22 cellular contexts compared by ENCODE assay signal in the genomic region with DNA sequence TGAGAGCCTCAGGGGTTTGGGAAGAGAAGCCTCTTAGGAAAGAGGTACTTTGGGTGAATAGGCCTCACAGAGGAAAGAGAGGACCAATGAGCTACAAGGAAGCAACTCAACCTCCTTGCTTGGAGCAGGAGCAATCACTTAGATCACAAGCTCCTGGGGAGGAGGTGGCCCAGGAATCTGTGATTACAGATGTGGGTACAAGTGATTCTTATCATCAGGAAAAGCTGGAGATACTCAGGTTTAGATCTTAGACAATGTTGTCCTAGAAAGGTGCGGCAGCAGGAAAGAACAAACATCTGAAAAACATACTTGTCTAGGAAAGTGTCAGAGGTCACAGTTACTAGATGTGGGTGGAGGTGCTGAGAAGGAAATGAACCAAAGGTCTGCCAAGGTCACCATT. TPM values are rescaled to one million over a fixed set of nuclear protein-coding genes. Genes with fewer than 3 reads are reported as not detected.
DNase-seq lines count a peak whose midpoint lies in the region; ATAC-seq and TF ChIP-seq lines count a peak whose summit lies in the region.
"Had no signal": no experiment of that assay in that cellular context is flagged by ENCODE, and none has a peak within 500 bp of the region (broad histone marks: within the 10 kb centered on the region; RNA-seq: fewer than 3 reads in every experiment).

No MANE protein-coding gene starts in this region.

- no peaks in the 10 kb centered on the region for H3K27me3 Mint-ChIP-seq in activated naive CD8-positive, alpha-beta T cell
- H3K27me3 Mint-ChIP-seq in activated naive CD8-positive, alpha-beta T cell treated with anti-CD3 and anti-CD28 coated beads, Interleukin-2, amount 50 U/mL, for 24 hours: no peaks in the 10 kb centered on the region
- no peaks in the 10 kb centered on the region for H3K27me3 Mint-ChIP-seq in effector memory CD8-positive, alpha-beta T cell
- H3K27me3 Mint-ChIP-seq in nephron progenitor cell (ENCODE audit: low read depth, poor library complexity): peaks cover 2% of the 10 kb centered on the region

- peak overlapping the region; percentile 81 for H3K27ac Mint-ChIP-seq in activated naive CD8-positive, alpha-beta T cell
- no peak overlapping the region for H3K27ac Mint-ChIP-seq in activated naive CD8-positive, alpha-beta T cell treated with anti-CD3 and anti-CD28 coated beads, Interleukin-2, amount 50 U/mL, for 24 hours
- peak overlapping the region; percentile 66 to 78 for H3K27ac Mint-ChIP-seq in effector memory CD8-positive, alpha-beta T cell
- peak overlapping the region; percentile 39 for H3K27ac Mint-ChIP-seq in nephron progenitor cell

- no peaks in the 10 kb centered on the region for H3K9me3 Mint-ChIP-seq in activated naive CD8-positive, alpha-beta T cell (ENCODE audit: low read depth)
- no peaks in the 10 kb centered on the region for H3K9me3 Mint-ChIP-seq in activated naive CD8-positive, alpha-beta T cell treated with anti-CD3 and anti-CD28 coated beads, Interleukin-2, amount 50 U/mL, for 24 hours
- no peaks in the 10 kb centered on the region for H3K9me3 Mint-ChIP-seq in effector memory CD8-positive, alpha-beta T cell
- no peaks in the 10 kb centered on the region for H3K9me3 Mint-ChIP-seq in nephron progenitor cell

- H3K36me3 ChIP-seq in upper lobe of right lung: no peaks in the 10 kb centered on the region

- TF ChIP-seq CTCF in nephron progenitor cell (IDR thresholded peaks at IDR 0.05) (no peak), upper lobe of right lung (IDR thresholded peaks at IDR 0.05) (no peak)

- H3K36me3 Mint-ChIP-seq in activated naive CD8-positive, alpha-beta T cell: peaks cover 13% of the 10 kb centered on the region
- peaks cover 10% of the 10 kb centered on the region for H3K36me3 Mint-ChIP-seq in activated naive CD8-positive, alpha-beta T cell treated with anti-CD3 and anti-CD28 coated beads, Interleukin-2, amount 50 U/mL, for 24 hours (ENCODE audit: low read depth)
- peaks cover 6% of the 10 kb centered on the region for H3K36me3 Mint-ChIP-seq in effector memory CD8-positive, alpha-beta T cell (ENCODE audit: insufficient read depth)
- peaks cover 22% of the 10 kb centered on the region for H3K36me3 Mint-ChIP-seq in nephron progenitor cell (ENCODE audit: low read depth)

- in situ Hi-C loops in KBM-7 (cut with MboI; ENCODE audit: low pct_unique_long_range_greater_than_20kb, low sequenced_read_pairs): loop anchor here (10.0 kb wide), 1 partner anchor 74 kb away; no protein-coding TSS in a partner anchor

- intact Hi-C loops in upper lobe of right lung (cut with DNase I): no loop called here

- no peak for DNase-seq in activated naive CD8-positive, alpha-beta T cell treated with anti-CD3 and anti-CD28 coated beads, Interleukin-2, amount 50 U/mL, for 24 hours
- DNase-seq in effector memory CD8-positive, alpha-beta T cell: no peak
- DNase-seq in nephron progenitor cell (no peak), upper lobe of right lung (no peak), SIG-M5 treated with dmso at 0.1 percent for 504 hours (lab: John Stamatoyannopoulos, UW; ENCODE audit: unreplicated experiment) (no peak), KBM-7 (no peak)
- DNase-seq: GF-D8, IMR-90, Kasumi-1, MV-4-11, NCI-H1417 treated with DMSO at 0.1 percent for 48 hours, NCI-H1930, NCI-H446 treated with DMSO at 0.1 percent for 48 hours, NCI-H748 treated with DMSO at 0.1 percent for 48 hours, RPMI8226 had no signal

- no peak for ATAC-seq in activated naive CD8-positive, alpha-beta T cell treated with anti-CD3 and anti-CD28 coated beads, Interleukin-2, amount 50 U/mL, for 24 hours
- ATAC-seq in effector memory CD8-positive, alpha-beta T cell (replicated peaks): no peak
- peak; percentile 24 for ATAC-seq in upper lobe of right lung
- no peak for ATAC-seq in HG03469 (IDR thresholded peaks at IDR 0.05; ENCODE audit: unreplicated experiment)
- ATAC-seq: A549 had no signal

- peaks cover 5% of the 10 kb centered on the region for H3K4me1 ChIP-seq in upper lobe of right lung
- H3K4me1 ChIP-seq: HAP-1 had no signal

- H3K4me1 Mint-ChIP-seq in activated naive CD8-positive, alpha-beta T cell (ENCODE audit: low read depth): peaks cover 62% of the 10 kb centered on the region
- peaks cover 37% of the 10 kb centered on the region for H3K4me1 Mint-ChIP-seq in activated naive CD8-positive, alpha-beta T cell treated with anti-CD3 and anti-CD28 coated beads, Interleukin-2, amount 50 U/mL, for 24 hours
- H3K4me1 Mint-ChIP-seq in effector memory CD8-positive, alpha-beta T cell (ENCODE audit: low read depth in 2 of 2): peaks cover 32 to 48% of the 10 kb centered on the region in 2 donors
- peaks cover 21% of the 10 kb centered on the region for H3K4me1 Mint-ChIP-seq in nephron progenitor cell

- H3K4me3 Mint-ChIP-seq in activated naive CD8-positive, alpha-beta T cell: no peak overlapping the region
- no peak overlapping the region for H3K4me3 Mint-ChIP-seq in activated naive CD8-positive, alpha-beta T cell treated with anti-CD3 and anti-CD28 coated beads, Interleukin-2, amount 50 U/mL, for 24 hours
- H3K4me3 Mint-ChIP-seq in effector memory CD8-positive, alpha-beta T cell: no peak overlapping the region
- H3K4me3 Mint-ChIP-seq in nephron progenitor cell: no peak overlapping the region

- no peak overlapping the region for H3K27ac ChIP-seq in upper lobe of right lung
- H3K27ac ChIP-seq: A549; BLaER1 treated with 17β-estradiol and CSF1 and Interleukin-3, amounts not matched to agents 10 nM and 100 nM had no signal

- no peak overlapping the region for H3K4me3 ChIP-seq in upper lobe of right lung
- H3K4me3 ChIP-seq: A549; BLaER1 treated with 17β-estradiol and CSF1 and Interleukin-3, amounts not matched to agents 10 nM and 100 nM; HAP-1 had no signal

- H3K9me3 ChIP-seq in upper lobe of right lung: no peaks in the 10 kb centered on the region
- H3K9me3 ChIP-seq: A549; BLaER1 treated with 17β-estradiol and CSF1 and Interleukin-3, amounts not matched to agents 10 nM and 100 nM; HAP-1 had no signal

- no peaks in the 10 kb centered on the region for H3K27me3 ChIP-seq in upper lobe of right lung
- H3K27me3 ChIP-seq: BLaER1 treated with 17β-estradiol and CSF1 and Interleukin-3, amounts not matched to agents 10 nM and 100 nM had no signal

RNA-seq across cellular contexts. Expression of gene PARP16, which starts 8.2 kb away (rescaled TPM):
- 8.3 TPM for total RNA-seq in upper lobe of right lung

RNA-seq across cellular contexts. Expression of gene RNU5A-1, which starts 17.4 kb away (rescaled TPM):
- total RNA-seq in upper lobe of right lung: not detected
- total RNA-seq: Daoy, HT1080, IMR-90 had no signal

RNA-seq across cellular contexts. Expression of gene RNU5B-1, which starts 26.0 kb away (rescaled TPM):
- total RNA-seq in upper lobe of right lung: 21.6 TPM
- total RNA-seq: Daoy, HT1080, IMR-90 had no signal
